ENCODE assay signal across 22 cellular contexts in genomic region chr3:177931346-177931745, GRCh38.
"Had no signal": no experiment of that assay in that cellular context is flagged by ENCODE, and none has a peak within 500 bp of the region (broad histone marks: within the 10 kb centered on the region; RNA-seq: fewer than 3 reads in every experiment).

No MANE protein-coding gene starts in this region.

- H3K36me3 ChIP-seq: esophagus squamous epithelium, gastrocnemius medialis, left ventricle myocardium inferior, sigmoid colon, suprapubic skin, transverse colon had no signal

- ATAC-seq: activated CD8-positive, alpha-beta T cell treated with anti-CD3 and anti-CD28 coated beads for 36 hours; activated T-cell treated with anti-CD3 and anti-CD28 coated beads, Interleukin-2, amount 50 U/mL, for 4 hours; activated T-helper 17 cell treated with anti-CD3 and anti-CD28 coated beads, Interleukin-2, amount 50 U/mL, for 72 hours; gastrocnemius medialis; psoas muscle had no signal

- H3K4me2 ChIP-seq: hepatocyte had no signal

- H3K27ac ChIP-seq: esophagus squamous epithelium, gastrocnemius medialis, hepatocyte, psoas muscle, sigmoid colon, transverse colon had no signal

- H3K4me3 ChIP-seq: esophagus squamous epithelium, gastrocnemius medialis, hepatocyte, left ventricle myocardium inferior, lung, mucosa of descending colon, psoas muscle, sigmoid colon, suprapubic skin, transverse colon had no signal

- H2AFZ ChIP-seq: hepatocyte had no signal

- H3K9me3 ChIP-seq: esophagus squamous epithelium, gastrocnemius medialis, left ventricle myocardium inferior, mucosa of descending colon, psoas muscle, sigmoid colon, suprapubic skin, transverse colon had no signal

- H3K27me3 ChIP-seq: esophagus squamous epithelium, gastrocnemius medialis, hepatocyte, sigmoid colon, suprapubic skin, transverse colon had no signal

- DNase-seq: activated B cell treated with CpG ODN at 0.5 μM for 24 hours; activated CD4-positive, alpha-beta T cell treated with anti-CD3 and anti-CD28 coated beads, Interleukin-2, amount 50 U/mL, for 1 hour; activated CD8-positive, alpha-beta T cell treated with anti-CD3 and anti-CD28 coated beads for 36 hours; activated gamma-delta T cell treated with Interleukin-2 at 50 U/mL for 16 hours; activated naive CD4-positive, alpha-beta T cell treated with anti-CD3 and anti-CD28 coated beads, Interleukin-2, amount 50 U/mL, for 16 hours; activated T-cell treated with anti-CD3 and anti-CD28 coated beads, Interleukin-2, amount 50 U/mL, for 4 hours; dermis blood vessel endothelial cell; effector CD4-positive, alpha-beta T cell; esophagus squamous epithelium; gastrocnemius medialis; glutamatergic neuron; islet precursor cell; left ventricle myocardium inferior; mucosa of descending colon; psoas muscle; sigmoid colon; stimulated activated naive CD4-positive, alpha-beta T cell; transverse colon had no signal

- H3K79me2 ChIP-seq: hepatocyte had no signal
